1 cellular context compared by ENCODE assay signal in the genomic region with DNA sequence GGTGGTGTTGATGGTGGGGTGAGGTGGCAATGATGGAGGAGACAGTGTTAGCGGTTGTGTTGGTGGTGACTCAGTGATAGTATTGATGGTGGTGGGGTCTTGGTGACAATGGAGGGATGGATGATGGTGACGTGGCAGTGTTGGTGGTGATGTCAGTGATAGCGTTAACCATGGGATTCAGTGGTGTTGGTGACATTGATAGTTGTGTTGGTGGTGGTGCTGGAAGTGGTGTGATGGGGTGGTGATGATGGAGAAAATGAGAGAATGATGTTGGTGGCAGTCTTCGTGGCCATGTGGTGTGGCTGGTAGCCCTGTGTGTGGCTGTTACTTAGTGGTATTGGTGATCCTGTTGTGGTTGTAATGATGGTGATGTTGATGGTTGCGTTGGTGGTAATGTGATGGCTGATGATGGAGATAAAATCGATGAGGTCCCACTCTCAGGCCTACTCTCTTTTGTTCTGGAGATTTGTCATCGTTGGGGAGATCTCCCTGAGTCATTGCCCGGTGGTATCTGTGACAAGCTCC.
A peak's percentile ranks its signal among the peaks of the same experiment; 100 is the strongest.
TF ChIP-seq lines count a peak whose summit lies in the region.

No MANE protein-coding gene starts in this region.

TF ChIP-seq in GM12878, 131 proteins besides CTCF, POLR2A, EP300 and RAD21:
- TF ChIP-seq NBN (IDR thresholded peaks at IDR 0.05), result peak; percentile 67; the same call in 1 of the 2 replicates
- TF ChIP-seq, protein P1, sequence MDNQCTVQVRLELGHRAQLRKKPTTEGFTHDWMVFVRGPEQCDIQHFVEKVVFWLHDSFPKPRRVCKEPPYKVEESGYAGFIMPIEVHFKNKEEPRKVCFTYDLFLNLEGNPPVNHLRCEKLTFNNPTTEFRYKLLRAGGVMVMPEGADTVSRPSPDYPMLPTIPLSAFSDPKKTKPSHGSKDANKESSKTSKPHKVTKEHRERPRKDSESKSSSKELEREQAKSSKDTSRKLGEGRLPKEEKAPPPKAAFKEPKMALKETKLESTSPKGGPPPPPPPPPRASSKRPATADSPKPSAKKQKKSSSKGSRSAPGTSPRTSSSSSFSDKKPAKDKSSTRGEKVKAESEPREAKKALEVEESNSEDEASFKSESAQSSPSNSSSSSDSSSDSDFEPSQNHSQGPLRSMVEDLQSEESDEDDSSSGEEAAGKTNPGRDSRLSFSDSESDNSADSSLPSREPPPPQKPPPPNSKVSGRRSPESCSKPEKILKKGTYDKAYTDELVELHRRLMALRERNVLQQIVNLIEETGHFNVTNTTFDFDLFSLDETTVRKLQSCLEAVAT (IDR thresholded peaks at IDR 0.05), result peak; percentile 84
- no peak for TF ChIP-seq SREBF1 (IDR thresholded peaks at IDR 0.05; ENCODE audit: low read length)
- TF ChIP-seq HDGF (IDR thresholded peaks at IDR 0.05), result peak; percentile 99
- TF ChIP-seq ATF7 (IDR thresholded peaks at IDR 0.05; ENCODE audit: low read depth), result 0 out of 2 replicates have a peak, but pooled peaks have one; percentile 12
- TF ChIP-seq MTA2 (IDR thresholded peaks at IDR 0.05; ENCODE audit: low read depth), result peak; percentile 18; the same call in 1 of the 2 replicates
- TF ChIP-seq JUND (IDR thresholded peaks at IDR 0.05; ENCODE audit: low read depth, low read length), result no peak
